In the genomic region with DNA sequence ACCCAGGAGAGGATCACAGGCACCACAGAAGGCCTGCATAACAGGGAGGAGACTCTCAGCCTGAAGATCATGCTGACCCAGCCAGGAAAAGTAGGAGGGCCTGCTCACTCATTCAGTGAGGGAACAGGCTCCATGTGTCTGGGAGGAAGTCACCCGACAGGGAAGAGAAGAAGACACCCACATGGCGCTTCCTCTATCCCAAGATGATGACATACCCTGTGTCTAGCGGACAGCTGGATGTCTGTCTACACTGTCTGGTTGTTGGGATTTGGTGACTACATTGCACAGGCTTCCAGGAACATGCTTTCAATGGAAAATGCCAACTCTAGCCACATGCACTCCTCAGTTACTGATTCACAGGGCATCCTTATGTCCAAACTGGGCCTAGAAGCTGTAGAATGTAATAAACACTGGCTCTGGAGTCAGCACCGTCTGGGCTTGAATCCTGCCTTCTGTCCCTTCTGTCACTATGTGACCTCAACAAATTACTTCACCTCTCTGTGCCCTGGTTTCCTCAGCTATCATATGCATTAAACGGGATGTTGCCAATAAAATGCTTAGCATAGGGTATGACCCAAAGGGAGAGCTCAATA, we compare ENCODE assay signal across 21 cellular contexts. TPM values are rescaled to one million over a fixed set of nuclear protein-coding genes. Genes with fewer than 3 reads are reported as not detected.
DNase-seq lines count a peak whose midpoint lies in the region; TF ChIP-seq lines count a peak whose summit lies in the region.
"Had no signal": no experiment of that assay in that cellular context is flagged by ENCODE, and none has a peak within 500 bp of the region (broad histone marks: within the 10 kb centered on the region; RNA-seq: fewer than 3 reads in every experiment).

No MANE protein-coding gene starts in this region.

- no peaks in the 10 kb centered on the region for H4K20me1 ChIP-seq in smooth muscle cell (ENCODE audit: low read depth)

- H3K27ac ChIP-seq in smooth muscle cell (ENCODE audit: low read depth) = peak overlapping the region; percentile 61
- no peak overlapping the region for H3K27ac ChIP-seq in SJCRH30
- no peak overlapping the region for H3K27ac ChIP-seq in tibial nerve
- H3K27ac ChIP-seq: heart left ventricle, neutrophil, prostate gland, transverse colon had no signal

- H3K79me2 ChIP-seq in smooth muscle cell (ENCODE audit: low read depth) = no peaks in the 10 kb centered on the region

- H3K4me2 ChIP-seq in smooth muscle cell = no peak overlapping the region

- H3F3A ChIP-seq in smooth muscle cell (ENCODE audit: low read depth) = no peaks in the 10 kb centered on the region

- DNase-seq in G401 (ENCODE audit: low spot score) (peak; percentile 72), NCI-H82 (lab: John Stamatoyannopoulos, UW) (peak; percentile 30), glomerular visceral epithelial cell (ENCODE audit: extremely low spot score) (peak; percentile 20), smooth muscle cell (lab: John Stamatoyannopoulos, UW; ENCODE audit: unreplicated experiment) (no peak), SJCRH30 (no peak), tibial nerve (ENCODE audit: low spot score in 2 of 2) (no peak)
- no peak for DNase-seq in activated T-cell treated with anti-CD3 and anti-CD28 coated beads, Interleukin-2, amount 50 U/mL, for 1 hour
- DNase-seq: activated CD4-positive, alpha-beta T cell treated with anti-CD3 and anti-CD28 coated beads, Interleukin-2, amount 10 ng/mL, durations not matched to agents 7 days and 5 days; activated gamma-delta T cell; Calu3; heart left ventricle; HFFc6; naive thymus-derived CD4-positive, alpha-beta T cell; NCI-H2107; NCI-H446 treated with DMSO at 0.1 percent for 48 hours; stimulated activated CD4-positive, alpha-beta T cell treated with anti-CD3 and anti-CD28 coated beads, Interleukin-4, amount 100 ng/mL, for 4 hours; T1000; transverse colon had no signal

- no peak for TF ChIP-seq POLR2A in tibial nerve (IDR thresholded peaks at IDR 0.05)

- H3K9ac ChIP-seq in smooth muscle cell (ENCODE audit: low read depth) = no peak overlapping the region

- H3K4me3 ChIP-seq in smooth muscle cell (no peak overlapping the region), SJCRH30 (no peak overlapping the region), tibial nerve (no peak overlapping the region)
- H3K4me3 ChIP-seq: GM12878, heart left ventricle, prostate gland, transverse colon had no signal

- TF ChIP-seq CTCF in smooth muscle cell (IDR thresholded peaks at IDR 0.05; ENCODE audit: borderline replicate concordance, insufficient read depth, poor library complexity, severe bottlenecking) (no peak), tibial nerve (IDR thresholded peaks at IDR 0.05) (no peak)

- H2AFZ ChIP-seq in smooth muscle cell (ENCODE audit: low read depth) = no peak overlapping the region

- H3K27me3 ChIP-seq in smooth muscle cell (ENCODE audit: low read depth) = no peaks in the 10 kb centered on the region
- no peaks in the 10 kb centered on the region for H3K27me3 ChIP-seq in SJCRH30
- no peaks in the 10 kb centered on the region for H3K27me3 ChIP-seq in tibial nerve
- H3K27me3 ChIP-seq: heart left ventricle, neutrophil, transverse colon had no signal

- no peak for TF ChIP-seq EP300 in tibial nerve (IDR thresholded peaks at IDR 0.05)

- no peaks in the 10 kb centered on the region for H3K9me3 ChIP-seq in smooth muscle cell (replicated peaks; ENCODE audit: low read depth)
- no peaks in the 10 kb centered on the region for H3K9me3 ChIP-seq in SJCRH30 (replicated peaks)
- no peaks in the 10 kb centered on the region for H3K9me3 ChIP-seq in tibial nerve
- H3K9me3 ChIP-seq: neutrophil, prostate gland, transverse colon had no signal

- H3K4me1 ChIP-seq in smooth muscle cell (ENCODE audit: low read depth) (no peaks in the 10 kb centered on the region), SJCRH30 (no peaks in the 10 kb centered on the region), tibial nerve (no peaks in the 10 kb centered on the region)
- H3K4me1 ChIP-seq: prostate gland had no signal

- WGBS in smooth muscle cell (ENCODE audit: low lambda C conversion rate) = 38% methylated on average over 5 of the region's 5 CpGs
- WGBS in tibial nerve, 2 donors = 44 to 63% methylated on average over 5 of the region's 5 CpGs

- in situ Hi-C loops in G401 (cut with HindIII; ENCODE audit: low sequenced_read_pairs) = no loop called here

- H3K36me3 ChIP-seq in smooth muscle cell (ENCODE audit: low read depth) (no peaks in the 10 kb centered on the region), SJCRH30 (no peaks in the 10 kb centered on the region), tibial nerve (peaks cover 0 to 50% (median 0%) of the 10 kb centered on the region in 3 donors)
- H3K36me3 ChIP-seq: neutrophil, prostate gland, transverse colon had no signal

RNA-seq across cellular contexts. Expression of a gene that starts 47.5 kb away (rescaled TPM):
- total RNA-seq in G401 (2014; rRNA removed; shearing (Covaris generic)) = 0.86 and 1.2 TPM in 2 replicates
- 3.5 and 9.1 TPM in 2 replicates for total RNA-seq in smooth muscle cell
- 2.3 and 3.6 TPM in 2 replicates for polyA plus RNA-seq in smooth muscle cell
- 0.03 TPM in 1 of 2 replicates, not detected in the other for total RNA-seq in SJCRH30 (2014; rRNA removed; shearing (Covaris generic))
- total RNA-seq in tibial nerve = 10 to 100 TPM; 22.5 to 35.7 (median 27.5) TPM

Comparison
In these comparisons a context has a peak if more than half of its experiments do, and no peak if none do; other contexts are left out.
1. DNase-seq: peak in G401 (single experiment), NCI-H82 (single experiment) and glomerular visceral epithelial cell (single experiment); none in smooth muscle cell (single experiment), SJCRH30 (0 of 2), activated T-cell treated with anti-CD3 and anti-CD28 coated beads, Interleukin-2, amount 50 U/mL, for 1 hour (single experiment) and tibial nerve (0 of 2).